In the genomic region with DNA sequence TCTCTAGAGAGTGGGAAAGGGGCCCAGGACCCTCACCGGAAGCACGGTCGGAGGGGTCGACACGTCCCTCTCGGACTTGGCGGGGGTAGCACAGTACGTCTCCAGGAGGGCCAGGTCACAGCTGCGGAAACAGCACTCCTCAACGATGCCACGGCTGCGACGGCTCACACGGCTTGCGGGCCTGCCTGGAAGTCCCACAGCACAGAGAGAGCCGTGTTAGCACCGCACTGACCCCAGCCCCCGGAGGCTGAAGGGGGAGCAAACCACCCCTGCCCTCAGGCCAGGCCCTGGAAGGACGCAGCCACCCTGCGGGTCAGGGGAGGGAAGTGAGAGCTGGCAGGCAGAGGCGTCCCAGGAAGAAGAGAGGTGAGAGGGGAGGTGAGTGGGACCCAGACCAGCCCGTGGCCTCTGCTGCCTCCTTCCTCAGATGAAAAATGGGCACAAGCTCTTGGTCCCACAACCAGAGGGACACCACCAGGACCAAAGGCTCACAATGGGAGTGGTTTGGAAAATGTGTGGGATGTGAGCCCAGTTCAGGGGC, we compare ENCODE assay signal across 1 cellular context.
TF ChIP-seq lines count a peak whose summit lies in the region.

No MANE protein-coding gene starts in this region.

TF ChIP-seq in HepG2, 621 proteins besides CTCF, POLR2A, EP300 and RAD21 (continued from another document and continues in another):
- TF ChIP-seq, protein P1, sequence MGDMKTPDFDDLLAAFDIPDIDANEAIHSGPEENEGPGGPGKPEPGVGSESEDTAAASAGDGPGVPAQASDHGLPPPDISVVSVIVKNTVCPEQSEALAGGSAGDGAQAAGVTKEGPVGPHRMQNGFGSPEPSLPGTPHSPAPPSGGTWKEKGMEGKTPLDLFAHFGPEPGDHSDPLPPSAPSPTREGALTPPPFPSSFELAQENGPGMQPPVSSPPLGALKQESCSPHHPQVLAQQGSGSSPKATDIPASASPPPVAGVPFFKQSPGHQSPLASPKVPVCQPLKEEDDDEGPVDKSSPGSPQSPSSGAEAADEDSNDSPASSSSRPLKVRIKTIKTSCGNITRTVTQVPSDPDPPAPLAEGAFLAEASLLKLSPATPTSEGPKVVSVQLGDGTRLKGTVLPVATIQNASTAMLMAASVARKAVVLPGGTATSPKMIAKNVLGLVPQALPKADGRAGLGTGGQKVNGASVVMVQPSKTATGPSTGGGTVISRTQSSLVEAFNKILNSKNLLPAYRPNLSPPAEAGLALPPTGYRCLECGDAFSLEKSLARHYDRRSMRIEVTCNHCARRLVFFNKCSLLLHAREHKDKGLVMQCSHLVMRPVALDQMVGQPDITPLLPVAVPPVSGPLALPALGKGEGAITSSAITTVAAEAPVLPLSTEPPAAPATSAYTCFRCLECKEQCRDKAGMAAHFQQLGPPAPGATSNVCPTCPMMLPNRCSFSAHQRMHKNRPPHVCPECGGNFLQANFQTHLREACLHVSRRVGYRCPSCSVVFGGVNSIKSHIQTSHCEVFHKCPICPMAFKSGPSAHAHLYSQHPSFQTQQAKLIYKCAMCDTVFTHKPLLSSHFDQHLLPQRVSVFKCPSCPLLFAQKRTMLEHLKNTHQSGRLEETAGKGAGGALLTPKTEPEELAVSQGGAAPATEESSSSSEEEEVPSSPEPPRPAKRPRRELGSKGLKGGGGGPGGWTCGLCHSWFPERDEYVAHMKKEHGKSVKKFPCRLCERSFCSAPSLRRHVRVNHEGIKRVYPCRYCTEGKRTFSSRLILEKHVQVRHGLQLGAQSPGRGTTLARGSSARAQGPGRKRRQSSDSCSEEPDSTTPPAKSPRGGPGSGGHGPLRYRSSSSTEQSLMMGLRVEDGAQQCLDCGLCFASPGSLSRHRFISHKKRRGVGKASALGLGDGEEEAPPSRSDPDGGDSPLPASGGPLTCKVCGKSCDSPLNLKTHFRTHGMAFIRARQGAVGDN (CRISPR knock-in tag; IDR thresholded peaks at IDR 0.05) = 0 out of 2 replicates have a peak, but pooled peaks have one; percentile 43
- TF ChIP-seq TSC22D2 (CRISPR knock-in tag; IDR thresholded peaks at IDR 0.05; ENCODE audit: borderline replicate concordance) (0 out of 2 replicates have a peak, but pooled peaks have one; percentile 36), DNMT1 (CRISPR knock-in tag; IDR thresholded peaks at IDR 0.05) (peak; percentile 85), KDM2A (CRISPR knock-in tag; IDR thresholded peaks at IDR 0.05; ENCODE audit: borderline replicate concordance, low read depth) (peak; percentile 25; the same call in 1 of the 2 replicates), POLR2AphosphoS2 (IDR thresholded peaks at IDR 0.05; ENCODE audit: low read depth, low read length) (0 out of 2 replicates have a peak, but pooled peaks have one; percentile 48), ZFX (CRISPR knock-in tag; IDR thresholded peaks at IDR 0.05; ENCODE audit: low read depth) (peak; percentile 28; the same call in 1 of the 2 replicates), ZNF850 (CRISPR knock-in tag; conservative IDR thresholded peaks at IDR 0.05) (0 out of 2 replicates have a peak, but pooled peaks have one; percentile 61), ZNF629 (CRISPR knock-in tag; conservative IDR thresholded peaks at IDR 0.05) (peak; percentile 72), ZNF564 (CRISPR knock-in tag; IDR thresholded peaks at IDR 0.05) (0 out of 2 replicates have a peak, but pooled peaks have one; percentile 40), NFYC (CRISPR knock-in tag; IDR thresholded peaks at IDR 0.05) (no peak), ZBTB3 (CRISPR knock-in tag; IDR thresholded peaks at IDR 0.05; ENCODE audit: borderline replicate concordance, low read depth) (0 out of 2 replicates have a peak, but pooled peaks have one; percentile 42), SALL2 (CRISPR knock-in tag; IDR thresholded peaks at IDR 0.05) (no peak), POLR2G (IDR thresholded peaks at IDR 0.05; ENCODE audit: low read depth, low read length) (peak; percentile 54), PHF5A (CRISPR knock-in tag; IDR thresholded peaks at IDR 0.05; ENCODE audit: low read depth, unreplicated experiment) (peak; percentile 69), ZC3H13 (CRISPR knock-in tag; IDR thresholded peaks at IDR 0.05) (peak; percentile 59; the same call in 1 of the 2 replicates), ZKSCAN5 (CRISPR knock-in tag; IDR thresholded peaks at IDR 0.05) (peak; percentile 95), ZBTB7A (CRISPR knock-in tag; IDR thresholded peaks at IDR 0.05) (peak; percentile 82), ZNF101 (CRISPR knock-in tag; IDR thresholded peaks at IDR 0.05; ENCODE audit: borderline replicate concordance, low read depth) (no peak), TCF7 (IDR thresholded peaks at IDR 0.05; ENCODE audit: low read depth) (no peak), CBX1 (IDR thresholded peaks at IDR 0.05; ENCODE audit: low read depth) (peak; percentile 76)
- TF ChIP-seq, protein P2, sequence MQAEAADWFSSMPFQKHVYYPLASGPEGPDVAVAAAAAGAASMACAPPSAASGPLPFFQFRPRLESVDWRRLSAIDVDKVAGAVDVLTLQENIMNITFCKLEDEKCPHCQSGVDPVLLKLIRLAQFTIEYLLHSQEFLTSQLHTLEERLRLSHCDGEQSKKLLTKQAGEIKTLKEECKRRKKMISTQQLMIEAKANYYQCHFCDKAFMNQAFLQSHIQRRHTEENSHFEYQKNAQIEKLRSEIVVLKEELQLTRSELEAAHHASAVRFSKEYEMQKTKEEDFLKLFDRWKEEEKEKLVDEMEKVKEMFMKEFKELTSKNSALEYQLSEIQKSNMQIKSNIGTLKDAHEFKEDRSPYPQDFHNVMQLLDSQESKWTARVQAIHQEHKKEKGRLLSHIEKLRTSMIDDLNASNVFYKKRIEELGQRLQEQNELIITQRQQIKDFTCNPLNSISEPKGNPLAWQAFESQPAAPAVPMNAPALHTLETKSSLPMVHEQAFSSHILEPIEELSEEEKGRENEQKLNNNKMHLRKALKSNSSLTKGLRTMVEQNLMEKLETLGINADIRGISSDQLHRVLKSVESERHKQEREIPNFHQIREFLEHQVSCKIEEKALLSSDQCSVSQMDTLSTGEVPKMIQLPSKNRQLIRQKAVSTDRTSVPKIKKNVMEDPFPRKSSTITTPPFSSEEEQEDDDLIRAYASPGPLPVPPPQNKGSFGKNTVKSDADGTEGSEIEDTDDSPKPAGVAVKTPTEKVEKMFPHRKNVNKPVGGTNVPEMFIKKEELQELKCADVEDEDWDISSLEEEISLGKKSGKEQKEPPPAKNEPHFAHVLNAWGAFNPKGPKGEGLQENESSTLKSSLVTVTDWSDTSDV (CRISPR knock-in tag; IDR thresholded peaks at IDR 0.05) = peak; percentile 60; the same call in 1 of the 2 replicates
- TF ChIP-seq, protein P3, sequence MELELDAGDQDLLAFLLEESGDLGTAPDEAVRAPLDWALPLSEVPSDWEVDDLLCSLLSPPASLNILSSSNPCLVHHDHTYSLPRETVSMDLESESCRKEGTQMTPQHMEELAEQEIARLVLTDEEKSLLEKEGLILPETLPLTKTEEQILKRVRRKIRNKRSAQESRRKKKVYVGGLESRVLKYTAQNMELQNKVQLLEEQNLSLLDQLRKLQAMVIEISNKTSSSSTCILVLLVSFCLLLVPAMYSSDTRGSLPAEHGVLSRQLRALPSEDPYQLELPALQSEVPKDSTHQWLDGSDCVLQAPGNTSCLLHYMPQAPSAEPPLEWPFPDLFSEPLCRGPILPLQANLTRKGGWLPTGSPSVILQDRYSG (CRISPR knock-in tag; IDR thresholded peaks at IDR 0.05) = no peak
- TF ChIP-seq, protein P4, sequence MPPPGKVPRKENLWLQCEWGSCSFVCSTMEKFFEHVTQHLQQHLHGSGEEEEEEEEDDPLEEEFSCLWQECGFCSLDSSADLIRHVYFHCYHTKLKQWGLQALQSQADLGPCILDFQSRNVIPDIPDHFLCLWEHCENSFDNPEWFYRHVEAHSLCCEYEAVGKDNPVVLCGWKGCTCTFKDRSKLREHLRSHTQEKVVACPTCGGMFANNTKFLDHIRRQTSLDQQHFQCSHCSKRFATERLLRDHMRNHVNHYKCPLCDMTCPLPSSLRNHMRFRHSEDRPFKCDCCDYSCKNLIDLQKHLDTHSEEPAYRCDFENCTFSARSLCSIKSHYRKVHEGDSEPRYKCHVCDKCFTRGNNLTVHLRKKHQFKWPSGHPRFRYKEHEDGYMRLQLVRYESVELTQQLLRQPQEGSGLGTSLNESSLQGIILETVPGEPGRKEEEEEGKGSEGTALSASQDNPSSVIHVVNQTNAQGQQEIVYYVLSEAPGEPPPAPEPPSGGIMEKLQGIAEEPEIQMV (CRISPR knock-in tag; IDR thresholded peaks at IDR 0.05; ENCODE audit: low read depth) = 0 out of 2 replicates have a peak, but pooled peaks have one; percentile 14
- TF ChIP-seq, protein P5, sequence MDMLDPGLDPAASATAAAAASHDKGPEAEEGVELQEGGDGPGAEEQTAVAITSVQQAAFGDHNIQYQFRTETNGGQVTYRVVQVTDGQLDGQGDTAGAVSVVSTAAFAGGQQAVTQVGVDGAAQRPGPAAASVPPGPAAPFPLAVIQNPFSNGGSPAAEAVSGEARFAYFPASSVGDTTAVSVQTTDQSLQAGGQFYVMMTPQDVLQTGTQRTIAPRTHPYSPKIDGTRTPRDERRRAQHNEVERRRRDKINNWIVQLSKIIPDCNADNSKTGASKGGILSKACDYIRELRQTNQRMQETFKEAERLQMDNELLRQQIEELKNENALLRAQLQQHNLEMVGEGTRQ (IDR thresholded peaks at IDR 0.05; ENCODE audit: low read depth, low read length) = no peak
- TF ChIP-seq, protein P5 (CRISPR knock-in tag; IDR thresholded peaks at IDR 0.05; ENCODE audit: borderline replicate concordance) = 0 out of 2 replicates have a peak, but pooled peaks have one; percentile 5
- TF ChIP-seq, protein P6, sequence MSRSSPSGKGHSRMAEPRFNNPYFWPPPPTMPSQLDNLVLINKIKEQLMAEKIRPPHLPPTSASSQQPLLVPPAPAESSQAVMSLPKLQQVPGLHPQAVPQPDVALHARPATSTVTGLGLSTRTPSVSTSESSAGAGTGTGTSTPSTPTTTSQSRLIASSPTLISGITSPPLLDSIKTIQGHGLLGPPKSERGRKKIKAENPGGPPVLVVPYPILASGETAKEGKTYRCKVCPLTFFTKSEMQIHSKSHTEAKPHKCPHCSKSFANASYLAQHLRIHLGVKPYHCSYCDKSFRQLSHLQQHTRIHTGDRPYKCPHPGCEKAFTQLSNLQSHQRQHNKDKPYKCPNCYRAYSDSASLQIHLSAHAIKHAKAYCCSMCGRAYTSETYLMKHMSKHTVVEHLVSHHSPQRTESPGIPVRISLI (CRISPR knock-in tag; IDR thresholded peaks at IDR 0.05; ENCODE audit: borderline replicate concordance) = no peak
- TF ChIP-seq, protein P7, sequence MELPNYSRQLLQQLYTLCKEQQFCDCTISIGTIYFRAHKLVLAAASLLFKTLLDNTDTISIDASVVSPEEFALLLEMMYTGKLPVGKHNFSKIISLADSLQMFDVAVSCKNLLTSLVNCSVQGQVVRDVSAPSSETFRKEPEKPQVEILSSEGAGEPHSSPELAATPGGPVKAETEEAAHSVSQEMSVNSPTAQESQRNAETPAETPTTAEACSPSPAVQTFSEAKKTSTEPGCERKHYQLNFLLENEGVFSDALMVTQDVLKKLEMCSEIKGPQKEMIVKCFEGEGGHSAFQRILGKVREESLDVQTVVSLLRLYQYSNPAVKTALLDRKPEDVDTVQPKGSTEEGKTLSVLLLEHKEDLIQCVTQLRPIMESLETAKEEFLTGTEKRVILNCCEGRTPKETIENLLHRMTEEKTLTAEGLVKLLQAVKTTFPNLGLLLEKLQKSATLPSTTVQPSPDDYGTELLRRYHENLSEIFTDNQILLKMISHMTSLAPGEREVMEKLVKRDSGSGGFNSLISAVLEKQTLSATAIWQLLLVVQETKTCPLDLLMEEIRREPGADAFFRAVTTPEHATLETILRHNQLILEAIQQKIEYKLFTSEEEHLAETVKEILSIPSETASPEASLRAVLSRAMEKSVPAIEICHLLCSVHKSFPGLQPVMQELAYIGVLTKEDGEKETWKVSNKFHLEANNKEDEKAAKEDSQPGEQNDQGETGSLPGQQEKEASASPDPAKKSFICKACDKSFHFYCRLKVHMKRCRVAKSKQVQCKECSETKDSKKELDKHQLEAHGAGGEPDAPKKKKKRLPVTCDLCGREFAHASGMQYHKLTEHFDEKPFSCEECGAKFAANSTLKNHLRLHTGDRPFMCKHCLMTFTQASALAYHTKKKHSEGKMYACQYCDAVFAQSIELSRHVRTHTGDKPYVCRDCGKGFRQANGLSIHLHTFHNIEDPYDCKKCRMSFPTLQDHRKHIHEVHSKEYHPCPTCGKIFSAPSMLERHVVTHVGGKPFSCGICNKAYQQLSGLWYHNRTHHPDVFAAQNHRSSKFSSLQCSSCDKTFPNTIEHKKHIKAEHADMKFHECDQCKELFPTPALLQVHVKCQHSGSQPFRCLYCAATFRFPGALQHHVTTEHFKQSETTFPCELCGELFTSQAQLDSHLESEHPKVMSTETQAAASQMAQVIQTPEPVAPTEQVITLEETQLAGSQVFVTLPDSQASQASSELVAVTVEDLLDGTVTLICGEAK (IDR thresholded peaks at IDR 0.05) = no peak
- TF ChIP-seq, protein P7 (CRISPR knock-in tag; IDR thresholded peaks at IDR 0.05) = peak; percentile 10; the same call in 1 of the 2 replicates
- TF ChIP-seq, protein P8, sequence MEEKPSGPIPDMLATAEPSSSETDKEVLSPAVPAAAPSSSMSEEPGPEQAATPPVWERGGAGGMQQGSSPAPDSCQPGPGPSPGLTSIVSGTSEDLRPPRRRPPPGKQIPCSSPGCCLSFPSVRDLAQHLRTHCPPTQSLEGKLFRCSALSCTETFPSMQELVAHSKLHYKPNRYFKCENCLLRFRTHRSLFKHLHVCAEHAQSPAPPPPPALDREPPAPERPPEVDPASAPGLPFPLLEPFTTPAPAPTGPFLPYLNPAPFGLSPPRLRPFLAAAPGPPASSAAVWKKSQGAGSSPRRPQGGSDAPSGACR (CRISPR knock-in tag; IDR thresholded peaks at IDR 0.05) = peak; percentile 67; the same call in 1 of the 2 replicates
